In the genomic region with DNA sequence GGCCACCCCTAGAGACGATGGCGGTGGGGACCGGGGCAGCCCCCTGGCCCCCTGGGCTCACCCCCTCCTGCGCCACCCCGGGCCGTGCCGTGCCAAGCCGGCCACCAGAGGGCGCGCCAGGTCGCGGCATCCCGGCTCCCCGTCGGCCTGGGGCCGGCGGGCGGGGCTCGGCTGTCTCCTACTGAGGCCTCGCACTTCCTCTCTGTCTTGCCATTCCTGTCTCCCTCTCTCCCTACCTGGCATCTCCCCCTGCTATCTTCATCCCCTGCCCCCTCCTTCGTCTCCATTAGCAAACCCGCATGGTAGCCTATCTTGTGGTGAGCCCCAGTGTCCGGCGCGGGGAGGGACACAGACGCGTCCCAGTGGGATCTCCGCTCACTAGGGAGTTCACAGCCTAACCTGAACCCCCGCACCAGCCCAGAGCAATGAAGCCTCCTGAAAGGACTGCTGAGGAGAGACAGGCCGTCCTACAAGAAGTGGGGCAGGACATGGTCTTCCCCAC, we compare ENCODE assay signal across 8 cellular contexts. TPM values are rescaled to one million over a fixed set of nuclear protein-coding genes. Genes with fewer than 3 reads are reported as not detected.
A peak's percentile ranks its signal among the peaks of the same experiment; 100 is the strongest.
DNase-seq lines count a peak whose midpoint lies in the region; ATAC-seq, FAIRE-seq and TF ChIP-seq lines count a peak whose summit lies in the region.

No MANE protein-coding gene starts in this region.

- peak; percentile 41 for TF ChIP-seq CTCF in epithelial cell of esophagus (IDR thresholded peaks at IDR 0.05; ENCODE audit: insufficient read depth, low read depth, low read length, missing control alignments)

- ATAC-seq in HG03378 (IDR thresholded peaks at IDR 0.05; ENCODE audit: unreplicated experiment), result peak; percentile 63

- DNase-seq in Ammon's horn (ENCODE audit: low spot score) (peak; percentile 73), GM19239 (ENCODE audit: insufficient read length, low spot score) (peak; percentile 83), NOMO-1 treated with dmso at 0.1 percent for 144 hours (lab: John Stamatoyannopoulos, UW; ENCODE audit: unreplicated experiment) (peak; percentile 34), epithelial cell of esophagus (ENCODE audit: low read depth) (peak; percentile 51), mucosa of gallbladder (ENCODE audit: low spot score) (peak; percentile 64)
- peak; percentile 96 for DNase-seq in activated CD8-positive, alpha-beta memory T cell treated with anti-CD3 and anti-CD28 coated beads, Interleukin-2, amount 50 U/mL, for 48 hours
- peak; percentile 14 to 47 for DNase-seq in stimulated activated CD8-positive, alpha-beta memory T cell treated with anti-CD3 and anti-CD28 coated beads, Interleukin-4, amount 100 ng/mL, for 1 hour (ENCODE audit: low read depth in 2 of 2, low spot score in 1 of 2)

- peak; percentile 18 for FAIRE-seq in GM19239 (lab: Jason Lieb, UNC)

- H3K4me3 ChIP-seq in epithelial cell of esophagus (ENCODE audit: low read length), result peak overlapping the region; percentile 27

RNA-seq across cellular contexts. Expression of a gene that starts 29.8 kb away (rescaled TPM):
- total RNA-seq in mucosa of gallbladder, result not detected

Comparison
In these comparisons a context has a peak if more than half of its experiments do, and no peak if none do; other contexts are left out.
1. Peak in every context shown above with its lines: DNase-seq, ATAC-seq and H3K4me3 ChIP-seq.
2. DNase-seq: peak in every context shown above with its lines; median percentile 96 in activated CD8-positive, alpha-beta memory T cell treated with anti-CD3 and anti-CD28 coated beads, Interleukin-2, amount 50 U/mL, for 48 hours; 83 in GM19239; 73 in Ammon's horn; 64 in mucosa of gallbladder; 51 in epithelial cell of esophagus; 34 in NOMO-1 treated with dmso at 0.1 percent for 144 hours; 30 in stimulated activated CD8-positive, alpha-beta memory T cell treated with anti-CD3 and anti-CD28 coated beads, Interleukin-4, amount 100 ng/mL, for 1 hour.